In genomic region chr2:68588589-68588988, GRCh38 we compare ENCODE assay signal across 2 cellular contexts.
TF ChIP-seq lines count a peak whose summit lies in the region.

No MANE protein-coding gene starts in this region.

TF ChIP-seq in K562, 482 proteins besides CTCF, POLR2A, EP300 and RAD21:
- TF ChIP-seq HDAC3 (IDR thresholded peaks at IDR 0.05; ENCODE audit: borderline replicate concordance, partially characterized antibody) (peak; percentile 10), CHAMP1 (IDR thresholded peaks at IDR 0.05) (no peak), ZNF12 (CRISPR knock-in tag; IDR thresholded peaks at IDR 0.05) (peak; percentile 86; the same call in 1 of the 2 replicates), SMAD1 (IDR thresholded peaks at IDR 0.05; ENCODE audit: low read depth, low read length, partially characterized antibody) (peak; percentile 92), NCOA2 (IDR thresholded peaks at IDR 0.05; ENCODE audit: partially characterized antibody in 2 of 2) (peak in 1 of 2 experiments; percentile 60), ARID4B (CRISPR knock-in tag; IDR thresholded peaks at IDR 0.05) (no peak), NFIX (CRISPR knock-in tag; IDR thresholded peaks at IDR 0.05; ENCODE audit: low read depth) (peak; percentile 100), NFIC (IDR thresholded peaks at IDR 0.05) (peak; percentile 100), ZNF592 (IDR thresholded peaks at IDR 0.05) (0 out of 2 replicates have a peak, but pooled peaks have one; percentile 29)

TF ChIP-seq in HepG2, 621 proteins besides CTCF, POLR2A, EP300 and RAD21:
- TF ChIP-seq LCORL (IDR thresholded peaks at IDR 0.05) (peak; percentile 99), LCORL (CRISPR knock-in tag; IDR thresholded peaks at IDR 0.05) (no peak), GTF2F1 (IDR thresholded peaks at IDR 0.05; ENCODE audit: low read length) (0 out of 2 replicates have a peak, but pooled peaks have one; percentile 63), POGK (CRISPR knock-in tag; conservative IDR thresholded peaks at IDR 0.05) (no peak), TRIM24 (CRISPR knock-in tag; IDR thresholded peaks at IDR 0.05) (no peak), ZNF12 (CRISPR knock-in tag; IDR thresholded peaks at IDR 0.05) (peak; percentile 80)
